Comparison of ENCODE assay signal across 8 cellular contexts in the genomic region with DNA sequence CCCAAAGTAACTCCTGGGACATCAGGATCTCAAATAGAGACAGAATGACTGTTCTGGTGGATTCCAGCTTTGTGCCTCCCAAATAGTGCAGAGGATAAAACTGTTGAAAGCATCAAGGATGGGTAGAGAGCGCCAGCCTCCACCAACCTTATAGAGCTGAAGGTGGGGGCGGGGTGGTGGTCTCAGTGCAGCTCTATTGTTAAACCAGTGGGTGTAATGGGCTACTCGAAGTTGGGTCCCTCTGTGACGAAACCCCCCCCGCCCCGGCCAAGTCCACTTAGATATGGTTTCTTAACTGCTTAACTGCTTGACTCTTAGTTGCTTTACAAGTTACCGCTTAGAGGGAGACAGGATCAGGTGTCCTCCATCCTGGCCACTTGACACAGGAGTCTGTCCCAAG. TPM values are rescaled to one million over a fixed set of nuclear protein-coding genes. Genes with fewer than 3 reads are reported as not detected.
DNase-seq lines count a peak whose midpoint lies in the region; ATAC-seq, FAIRE-seq and TF ChIP-seq lines count a peak whose summit lies in the region.

No MANE protein-coding gene starts in this region.

- H3K4me3 Mint-ChIP-seq in activated CD8-positive, alpha-beta T cell treated with anti-CD3 and anti-CD28 coated beads for 36 hours = peak overlapping the region; percentile 92
- peak overlapping the region; percentile 91 to 92 for H3K4me3 Mint-ChIP-seq in stimulated activated naive CD8-positive, alpha-beta T cell treated with anti-CD3 and anti-CD28 coated beads, Interleukin-15, amount 100 ng/mL, for 72 hours

- H3K9me3 Mint-ChIP-seq in activated CD8-positive, alpha-beta T cell treated with anti-CD3 and anti-CD28 coated beads for 36 hours = peaks cover 3% of the 10 kb centered on the region
- no peaks in the 10 kb centered on the region for H3K9me3 Mint-ChIP-seq in stimulated activated naive CD8-positive, alpha-beta T cell treated with anti-CD3 and anti-CD28 coated beads, Interleukin-15, amount 100 ng/mL, for 72 hours

- no peak for ATAC-seq in activated CD8-positive, alpha-beta T cell treated with anti-CD3 and anti-CD28 coated beads for 36 hours
- ATAC-seq in stimulated activated naive CD8-positive, alpha-beta T cell treated with anti-CD3 and anti-CD28 coated beads, Interleukin-15, amount 100 ng/mL, for 72 hours = no peak
- no peak for ATAC-seq in GM21390 (IDR thresholded peaks at IDR 0.05; ENCODE audit: unreplicated experiment)

- DNase-seq in DMS79 (lab: John Stamatoyannopoulos, UW) = peak; percentile 13
- no peak for DNase-seq in DMS79 treated with DMSO at 0.1 percent for 48 hours (lab: John Stamatoyannopoulos, UW)
- DNase-seq in activated CD8-positive, alpha-beta T cell treated with anti-CD3 and anti-CD28 coated beads for 36 hours = peak; percentile 33
- DNase-seq in stimulated activated naive CD8-positive, alpha-beta T cell treated with anti-CD3 and anti-CD28 coated beads, Interleukin-15, amount 100 ng/mL, for 72 hours = no peak
- no peak for DNase-seq in urothelium cell line (ENCODE audit: low spot score)
- no peak for DNase-seq in NCI-H1436 treated with DMSO at 0.1 percent for 48 hours (lab: John Stamatoyannopoulos, UW)

- H3K4me3 ChIP-seq in iPS-18a (ENCODE audit: low read length) = peak overlapping the region; percentile 94

- H3K36me3 Mint-ChIP-seq in activated CD8-positive, alpha-beta T cell treated with anti-CD3 and anti-CD28 coated beads for 36 hours (ENCODE audit: low read depth) = peaks cover 47% of the 10 kb centered on the region

- H3K4me1 ChIP-seq in iPS-18a (ENCODE audit: control insufficient read depth, low read depth, low read length) = peaks cover 9% of the 10 kb centered on the region

- H3K27ac Mint-ChIP-seq in activated CD8-positive, alpha-beta T cell treated with anti-CD3 and anti-CD28 coated beads for 36 hours = peak overlapping the region; percentile 87
- H3K27ac Mint-ChIP-seq in stimulated activated naive CD8-positive, alpha-beta T cell treated with anti-CD3 and anti-CD28 coated beads, Interleukin-15, amount 100 ng/mL, for 72 hours = peak overlapping the region; percentile 94 to 99

- no peak for TF ChIP-seq CTCF in activated CD8-positive, alpha-beta T cell treated with anti-CD3 and anti-CD28 coated beads for 36 hours (IDR thresholded peaks at IDR 0.05)

- H3K9ac ChIP-seq in iPS-18a (ENCODE audit: low read length) = peak overlapping the region; percentile 91

- peak overlapping the region; percentile 19 for H3K27ac ChIP-seq in iPS-18a (ENCODE audit: low read length)

- peaks cover 38% of the 10 kb centered on the region for H3K36me3 ChIP-seq in iPS-18a (ENCODE audit: control insufficient read depth, low read depth, low read length)

- H3K27me3 Mint-ChIP-seq in activated CD8-positive, alpha-beta T cell treated with anti-CD3 and anti-CD28 coated beads for 36 hours = no peaks in the 10 kb centered on the region
- H3K27me3 Mint-ChIP-seq in stimulated activated naive CD8-positive, alpha-beta T cell treated with anti-CD3 and anti-CD28 coated beads, Interleukin-15, amount 100 ng/mL, for 72 hours = no peaks in the 10 kb centered on the region

- FAIRE-seq in urothelium cell line (lab: Jason Lieb, UNC) = no peak

- POLR2A ChIA-PET in activated CD8-positive, alpha-beta T cell treated with anti-CD3 and anti-CD28 coated beads for 36 hours (lab: Charles Lee) = interaction anchor here (0.7 to 3.2 kb wide), 16 partner anchors 9 to 416 kb away, joined by 3 to 23 read pairs (median 4); a partner anchor contains a TSS

- intact Hi-C loops in activated CD8-positive, alpha-beta T cell treated with anti-CD3 and anti-CD28 coated beads for 36 hours (cut with micrococcal nuclease) = no loop called here

- CTCF ChIA-PET in activated CD8-positive, alpha-beta T cell treated with anti-CD3 and anti-CD28 coated beads for 36 hours (lab: Charles Lee) = interaction anchor here (0.7 to 3.6 kb wide), 31 partner anchors 8 to 431 kb away, joined by 3 to 47 read pairs (median 5); a partner anchor contains a TSS

- no peaks in the 10 kb centered on the region for H3K9me3 ChIP-seq in iPS-18a (ENCODE audit: control insufficient read depth, low read depth, low read length)

- H3K4me1 Mint-ChIP-seq in activated CD8-positive, alpha-beta T cell treated with anti-CD3 and anti-CD28 coated beads for 36 hours (ENCODE audit: low read depth) = peaks cover 28% of the 10 kb centered on the region
- peaks cover 44% of the 10 kb centered on the region for H3K4me1 Mint-ChIP-seq in stimulated activated naive CD8-positive, alpha-beta T cell treated with anti-CD3 and anti-CD28 coated beads, Interleukin-15, amount 100 ng/mL, for 72 hours

- no peaks in the 10 kb centered on the region for H3K27me3 ChIP-seq in iPS-18a (ENCODE audit: control insufficient read depth, insufficient read depth, low read length)

RNA-seq across cellular contexts. Expression of a gene that starts 22.7 kb away (rescaled TPM):
- total RNA-seq in activated CD8-positive, alpha-beta T cell treated with anti-CD3 and anti-CD28 coated beads for 36 hours = 10 to 100 TPM; 81.5 to 84.2 TPM

RNA-seq across cellular contexts. Expression of a gene that starts 43.9 kb away (rescaled TPM):
- 100 to 1,000 TPM; 106 to 113 TPM for total RNA-seq in activated CD8-positive, alpha-beta T cell treated with anti-CD3 and anti-CD28 coated beads for 36 hours

Comparison
In these comparisons a context has a peak if more than half of its experiments do, and no peak if none do; other contexts are left out.
1. DNase-seq: peak in DMS79 (single experiment) and activated CD8-positive, alpha-beta T cell treated with anti-CD3 and anti-CD28 coated beads for 36 hours (single experiment); none in DMS79 treated with DMSO at 0.1 percent for 48 hours (single experiment), stimulated activated naive CD8-positive, alpha-beta T cell treated with anti-CD3 and anti-CD28 coated beads, Interleukin-15, amount 100 ng/mL, for 72 hours (0 of 2), urothelium cell line (single experiment) and NCI-H1436 treated with DMSO at 0.1 percent for 48 hours (single experiment).